Comparison of ENCODE assay signal across 15 cellular contexts in the genomic region with DNA sequence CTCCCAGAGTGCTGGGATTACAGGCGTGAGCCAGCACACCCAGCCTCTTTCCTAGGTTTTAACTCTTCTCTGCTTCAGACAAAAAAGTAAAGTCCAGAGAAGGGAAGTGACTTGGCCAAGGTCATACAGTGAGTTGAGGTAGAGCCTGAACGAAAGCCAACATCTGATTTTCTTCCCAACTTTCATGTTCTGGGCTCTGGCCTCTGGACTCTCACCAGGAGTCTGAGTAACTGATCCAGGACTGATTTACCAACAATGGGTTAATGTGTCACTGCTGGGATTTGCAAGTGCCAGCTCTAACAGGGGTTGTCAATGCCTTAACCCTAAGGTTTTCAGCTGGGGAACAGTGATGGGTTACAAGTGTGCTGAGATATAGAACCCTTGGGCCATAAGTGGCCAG. TPM values are rescaled to one million over a fixed set of nuclear protein-coding genes. Genes with fewer than 3 reads are reported as not detected.
DNase-seq lines count a peak whose midpoint lies in the region; ATAC-seq and TF ChIP-seq lines count a peak whose summit lies in the region.
"Had no signal": no experiment of that assay in that cellular context is flagged by ENCODE, and none has a peak within 500 bp of the region (broad histone marks: within the 10 kb centered on the region; RNA-seq: fewer than 3 reads in every experiment).

No MANE protein-coding gene starts in this region.

- no peak overlapping the region for H3K4me3 ChIP-seq in right lobe of liver
- H3K4me3 ChIP-seq in colonic mucosa: no peak overlapping the region

- H3K4me1 ChIP-seq in right lobe of liver (peaks cover 0 to 16% (median 6%) of the 10 kb centered on the region in 4 donors), colonic mucosa (no peaks in the 10 kb centered on the region)
- H3K4me1 ChIP-seq: BE2C had no signal

- ATAC-seq in right lobe of liver (peak; percentile 34 to 77 (median 59)), HG03521 (IDR thresholded peaks at IDR 0.05; ENCODE audit: unreplicated experiment) (no peak), HG03469 (IDR thresholded peaks at IDR 0.05; ENCODE audit: unreplicated experiment) (no peak), HG03460 (IDR thresholded peaks at IDR 0.05; ENCODE audit: unreplicated experiment) (no peak)

- DNase-seq in kidney tubule cell (ENCODE audit: low spot score): peak; percentile 55
- DNase-seq in right lobe of liver: no peak
- DNase-seq in colonic mucosa: no peak
- DNase-seq: BE2C; Caco-2; CD8-positive, alpha-beta memory T cell; DND-41; GDM1; HCEC 1CT; HFFc6 had no signal

- WGBS in right lobe of liver (ENCODE audit: insufficient coverage, low coverage, low lambda C conversion rate, missing lambda C conversion rate): 75% methylated on average over 2 of the region's 2 CpGs

- H3K27me3 ChIP-seq in right lobe of liver (no peaks in the 10 kb centered on the region), colonic mucosa (no peaks in the 10 kb centered on the region)
- H3K27me3 ChIP-seq: BE2C had no signal

- H3K36me3 ChIP-seq in right lobe of liver (no peaks in the 10 kb centered on the region), colonic mucosa (no peaks in the 10 kb centered on the region)
- H3K36me3 ChIP-seq: BE2C had no signal

- no peak overlapping the region for H3K9ac ChIP-seq in colonic mucosa (ENCODE audit: low read depth in 2 of 2, low read length in 2 of 2)
- H3K9ac ChIP-seq: KMS-11 had no signal

- no peak for TF ChIP-seq POLR2A in right lobe of liver (IDR thresholded peaks at IDR 0.05)

- H3K27ac ChIP-seq in C4-2B (peak overlapping the region; percentile 69; the same call in 1 of the 2 replicates), right lobe of liver (no peak overlapping the region), colonic mucosa (no peak overlapping the region)
- H3K27ac ChIP-seq: KMS-11 had no signal

- intact Hi-C loops in right lobe of liver (cut with DNase I) (no loop called here), colonic mucosa (cut with DNase I) (no loop called here)

- H3K9me3 ChIP-seq in right lobe of liver (no peaks in the 10 kb centered on the region), colonic mucosa (no peaks in the 10 kb centered on the region)
- H3K9me3 ChIP-seq: BE2C, Caco-2 had no signal

- no peak for TF ChIP-seq CTCF in C4-2B (conservative IDR thresholded peaks at IDR 0.05)
- TF ChIP-seq CTCF in right lobe of liver (IDR thresholded peaks at IDR 0.05): no peak
- no peak for TF ChIP-seq CTCF in colonic mucosa (IDR thresholded peaks at IDR 0.05)

RNA-seq across cellular contexts. Expression of a gene that starts 32.2 kb away (rescaled TPM):
- total RNA-seq in right lobe of liver: 10 to 100 TPM; 58.2 to 85.7 (median 73.0) TPM
- 100 to 1,000 TPM; 116 to 201 TPM for total RNA-seq in colonic mucosa

Comparison
In these comparisons a context has a peak if more than half of its experiments do, and no peak if none do; other contexts are left out.
1. ATAC-seq: peak in right lobe of liver (4 of 4); none in HG03521 (single experiment), HG03469 (single experiment) and HG03460 (single experiment).